ENCODE assay signal across 7 cellular contexts in genomic region chr6:37806213-37806612, GRCh38.
"Had no signal": no experiment of that assay in that cellular context is flagged by ENCODE, and none has a peak within 500 bp of the region (broad histone marks: within the 10 kb centered on the region; RNA-seq: fewer than 3 reads in every experiment).

No MANE protein-coding gene starts in this region.

- DNase-seq: H9, HCEC 1CT, KBM-7 had no signal

- FAIRE-seq: H1, H54, HTR-8/SVneo had no signal

- ATAC-seq: GM23338 had no signal

- H2AFZ ChIP-seq: GM23338 had no signal

- H3K4me2 ChIP-seq: GM23338 had no signal

- H3K4me3 ChIP-seq: GM23338 had no signal
